In genomic region chr3:137062250-137062649, GRCh38 we compare ENCODE assay signal across 12 cellular contexts.
DNase-seq lines count a peak whose midpoint lies in the region; ATAC-seq, FAIRE-seq and TF ChIP-seq lines count a peak whose summit lies in the region.
"Had no signal": no experiment of that assay in that cellular context is flagged by ENCODE, and none has a peak within 500 bp of the region (broad histone marks: within the 10 kb centered on the region; RNA-seq: fewer than 3 reads in every experiment).

No MANE protein-coding gene starts in this region.

- no peaks in the 10 kb centered on the region for H3K79me1 ChIP-seq in H1 (ENCODE audit: low read depth, low read length)

- no peak for DNase-seq in H1 (ENCODE audit: low read depth in 1 of 2, low spot score in 2 of 2)
- DNase-seq in MG63 = no peak
- no peak for DNase-seq in stimulated activated CD4-positive, alpha-beta T cell treated with anti-CD3 and anti-CD28 coated beads, Interleukin-4, amount 100 ng/mL, for 4 hours
- no peak for DNase-seq in activated CD4-positive, CD25-positive, alpha-beta regulatory T cell (lab: John Stamatoyannopoulos, UW)
- DNase-seq in hippocampal formation (lab: John Stamatoyannopoulos, UW) = no peak
- DNase-seq: cerebellar nuclear complex; GF-D8; stimulated activated naive B cell treated with anti-CD40 and anti-IgM and Interleukin-4, amounts not matched to agents 10 μg/mL and 1 μg/mL and 100 μg/mL, for 72 hours had no signal

- H3K27ac ChIP-seq in H1 (ENCODE audit: low read depth, low read length) = no peak overlapping the region

- WGBS in H1 (ENCODE audit: extremely low coverage in 1 of 2, insufficient coverage in 1 of 2, insufficient read length in 1 of 2, insufficient replicate concordance in 2 of 2, low coverage in 1 of 2, low lambda C conversion rate in 2 of 2, missing lambda C conversion rate in 1 of 2), 2 experiments = 88% methylated on average over 2 of the region's 2 CpGs; no CpG with 5 or more reads in 1 of the 2 experiments

- H3K36me3 ChIP-seq in H1 (ENCODE audit: control insufficient read depth in 2 of 4, insufficient read depth in 4 of 4, low read length in 3 of 4) = no peaks in the 10 kb centered on the region
- H3K36me3 ChIP-seq in MG63 = no peaks in the 10 kb centered on the region

- TF ChIP-seq POLR2A in H1 (IDR thresholded peaks at IDR 0.05; ENCODE audit: control extremely low read depth in 1 of 2, low read depth in 2 of 2, low read length in 2 of 2) = no peak

- no peak overlapping the region for H3K18ac ChIP-seq in H1 (ENCODE audit: extremely low read depth, low read length)

- no peak overlapping the region for H3K4ac ChIP-seq in H1 (replicated peaks; ENCODE audit: insufficient read length, low read depth, low read length)

- H4K91ac ChIP-seq in H1 (replicated peaks; ENCODE audit: insufficient read length, low read length) = no peak overlapping the region

- no peak overlapping the region for H3K4me3 ChIP-seq in H1 (ENCODE audit: extremely low read depth in 1 of 4, insufficient read depth in 2 of 4, low read depth in 3 of 4, low read length in 4 of 4)
- H3K4me3 ChIP-seq in MG63 = no peak overlapping the region

- H2AK5ac ChIP-seq in H1 (ENCODE audit: low read depth, low read length) = 0 out of 2 replicates have a peak overlapping the region, but pooled peaks have one; percentile 17

- peaks cover 4 to 13% (median 7%) of the 10 kb centered on the region in 4 experiments; a peak in 6 of 7 replicates for H3K4me1 ChIP-seq in H1 (replicated peaks in 1 of 4; ENCODE audit: control insufficient read depth in 3 of 4, insufficient read depth in 4 of 4, low read length in 3 of 4)

- H3K79me2 ChIP-seq in H1 (ENCODE audit: control insufficient read depth in 1 of 2, insufficient read depth in 2 of 2, low read length in 2 of 2) = no peaks in the 10 kb centered on the region

- H2BK12ac ChIP-seq in H1 (ENCODE audit: low read depth, low read length) = no peak overlapping the region

- CTCF ChIA-PET in H1 (lab: Charles Lee; ENCODE audit: partially characterized antibody) = no interaction called here

- no peak overlapping the region for H2BK120ac ChIP-seq in H1 (replicated peaks; ENCODE audit: low read depth, low read length)

- no peak overlapping the region for H3K56ac ChIP-seq in H1 (replicated peaks; ENCODE audit: insufficient read length, low read depth, low read length)

- TF ChIP-seq EP300 in H1 (IDR thresholded peaks at IDR 0.05; ENCODE audit: borderline replicate concordance in 1 of 2, low read depth in 2 of 2, low read length in 2 of 2) = no peak

- H4K5ac ChIP-seq in H1 (ENCODE audit: insufficient read length, low read depth, low read length) = no peak overlapping the region

- ATAC-seq in GM18873 (IDR thresholded peaks at IDR 0.05; ENCODE audit: low FRiP score, unreplicated experiment) = peak; percentile 87
- ATAC-seq in GM21529 (IDR thresholded peaks at IDR 0.05; ENCODE audit: unreplicated experiment) = peak; percentile 92
- ATAC-seq in HG03066 (IDR thresholded peaks at IDR 0.05; ENCODE audit: low read depth, unreplicated experiment) = peak; percentile 79
- ATAC-seq: HCT116 had no signal

- POLR2A ChIA-PET in H1 (lab: Charles Lee; ENCODE audit: partially characterized antibody) = no interaction called here

- no peaks in the 10 kb centered on the region for H4K20me1 ChIP-seq in H1 (replicated peaks in 1 of 2; ENCODE audit: control insufficient read depth in 1 of 2, insufficient read depth in 2 of 2, low read length in 2 of 2)

- H3K14ac ChIP-seq in H1 (ENCODE audit: insufficient read length) = no peak overlapping the region

- H3K27me3 ChIP-seq in H1 (replicated peaks in 1 of 4; ENCODE audit: control insufficient read depth in 3 of 4, extremely low read depth in 1 of 4, insufficient read depth in 3 of 4, low read length in 3 of 4) (no peaks in the 10 kb centered on the region; a peak in 1 of 7 replicates), MG63 (no peaks in the 10 kb centered on the region)

- no peak for TF ChIP-seq CTCF in H1 (IDR thresholded peaks at IDR 0.05; ENCODE audit: control extremely low read depth in 1 of 3, insufficient read depth in 1 of 3, low read depth in 1 of 3, low read length in 3 of 3)

- TF ChIP-seq RAD21 in H1 (IDR thresholded peaks at IDR 0.05 in 1 of 2, conservative IDR thresholded peaks at IDR 0.05 in 1 of 2; ENCODE audit: low read depth in 2 of 2, low read length in 2 of 2) = no peak

- FAIRE-seq in H1 (lab: Jason Lieb, UNC) = no peak

- H3K9me3 ChIP-seq in H1 (ENCODE audit: insufficient read depth in 2 of 2, low read depth in 1 of 2, low read length in 1 of 2) (0 out of 4 replicates have a peak, but pooled peaks cover 0 to 2% of the 10 kb centered on the region in 2 experiments), MG63 (no peaks in the 10 kb centered on the region)

- no peak overlapping the region for H2BK5ac ChIP-seq in H1 (ENCODE audit: low read depth, low read length)

- no peak overlapping the region for H2BK20ac ChIP-seq in H1 (ENCODE audit: low read length)

- no peak overlapping the region for H3K4me2 ChIP-seq in H1 (ENCODE audit: insufficient read depth in 1 of 2, low read depth in 2 of 2, low read length in 2 of 2)

- H3K23me2 ChIP-seq in H1 (ENCODE audit: low read depth, low read length) = no peaks in the 10 kb centered on the region

- no peak overlapping the region for H3K9ac ChIP-seq in H1 (replicated peaks in 1 of 4; ENCODE audit: extremely low read depth in 1 of 4, low read depth in 3 of 4, low read length in 3 of 4)

- H3K23ac ChIP-seq in H1 (ENCODE audit: insufficient read length) = no peak overlapping the region

- no peak overlapping the region for H2BK15ac ChIP-seq in H1 (ENCODE audit: low read length)

- H4K8ac ChIP-seq in H1 (ENCODE audit: extremely low read depth, insufficient read depth, low read length) = no peak overlapping the region

- no peak overlapping the region for H2AFZ ChIP-seq in H1 (ENCODE audit: low read length)

TF ChIP-seq in H1, 55 proteins besides CTCF, POLR2A, EP300 and RAD21:
- TF ChIP-seq ATF2 (IDR thresholded peaks at IDR 0.05; ENCODE audit: low read length) (no peak), MAFK (IDR thresholded peaks at IDR 0.05; ENCODE audit: low read depth, low read length) (no peak), CEBPB (IDR thresholded peaks at IDR 0.05; ENCODE audit: low read depth, low read length) (no peak)
